ENCODE assay signal across 10 cellular contexts in the genomic region with DNA sequence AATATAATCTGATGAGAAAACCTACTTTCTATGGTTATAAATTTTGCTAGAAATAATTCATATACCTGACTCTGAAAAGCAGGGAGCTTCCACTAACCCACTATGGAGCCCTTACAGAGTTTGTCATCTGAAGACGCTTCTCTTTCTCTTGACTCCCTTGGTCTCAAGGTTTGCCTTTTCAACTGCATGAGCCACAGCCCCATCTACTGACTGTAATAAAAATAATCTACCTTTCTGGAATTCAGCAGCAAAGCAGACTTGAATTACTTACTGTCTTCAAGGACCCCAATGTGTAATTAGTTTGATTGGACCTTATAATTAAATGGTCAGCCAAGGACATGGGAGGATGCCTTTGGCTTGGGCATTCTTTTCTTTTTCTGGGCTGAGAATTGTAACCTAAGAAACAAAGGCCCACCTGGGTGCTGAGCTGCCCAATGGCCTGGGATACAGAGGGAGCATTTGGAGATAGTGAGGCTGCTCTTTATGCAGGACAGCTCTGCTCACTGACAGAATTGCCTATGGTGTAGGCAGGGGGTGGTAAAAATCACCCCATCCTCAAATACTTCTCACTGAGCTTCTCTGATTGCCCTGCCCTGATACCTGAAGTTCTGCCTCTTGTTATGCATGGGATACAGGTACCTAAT.
DNase-seq lines count a peak whose midpoint lies in the region; ATAC-seq and TF ChIP-seq lines count a peak whose summit lies in the region.
"Had no signal": no experiment of that assay in that cellular context is flagged by ENCODE, and none has a peak within 500 bp of the region (broad histone marks: within the 10 kb centered on the region; RNA-seq: fewer than 3 reads in every experiment).

No MANE protein-coding gene starts in this region.

- no peak overlapping the region for H2AFZ ChIP-seq in Loucy (ENCODE audit: low read length)

- H3K9ac ChIP-seq in Loucy (ENCODE audit: low read depth, low read length, poor library complexity, severe bottlenecking) (no peak overlapping the region), adipocyte (ENCODE audit: low read length) (no peak overlapping the region)

- no peak overlapping the region for H3K4me2 ChIP-seq in Loucy (ENCODE audit: low read depth, low read length, poor library complexity, severe bottlenecking)

- DNase-seq in COR-L47 (lab: John Stamatoyannopoulos, UW) (peak; percentile 51), adipocyte (ENCODE audit: low read depth) (peak; percentile 58), kidney epithelial cell (ENCODE audit: low read depth) (no peak)
- no peak for DNase-seq in stimulated activated CD8-positive, alpha-beta memory T cell treated with anti-CD3 and anti-CD28 coated beads, Interleukin-4, amount 100 ng/mL, for 48 hours
- DNase-seq in activated CD4-positive, CD25-positive, alpha-beta regulatory T cell treated with anti-CD3 and anti-CD28 coated beads, Interleukin-2, amount 50 U/mL, for 72 hours: no peak
- DNase-seq: central memory CD4-positive, alpha-beta T cell; stimulated activated naive CD8-positive, alpha-beta T cell treated with anti-CD3 and anti-CD28 coated beads, Interleukin-15, Interleukin-2, amounts not matched to agents 100 U/mL and 50 U/mL, for 24 hours had no signal

- no peaks in the 10 kb centered on the region for H3F3A ChIP-seq in Loucy (ENCODE audit: low read depth)

- H3K4me3 ChIP-seq in Loucy (ENCODE audit: low read length, poor library complexity, severe bottlenecking) (no peak overlapping the region), adipocyte (ENCODE audit: low read length) (no peak overlapping the region), kidney epithelial cell (ENCODE audit: low read depth, low read length) (no peak overlapping the region)

- ATAC-seq in HG02973 (IDR thresholded peaks at IDR 0.05; ENCODE audit: unreplicated experiment) (no peak), HG03280 (IDR thresholded peaks at IDR 0.05; ENCODE audit: unreplicated experiment) (no peak)
- ATAC-seq: stimulated activated naive CD8-positive, alpha-beta T cell treated with anti-CD3 and anti-CD28 coated beads, Interleukin-15, Interleukin-2, amounts not matched to agents 100 U/mL and 50 U/mL, for 24 hours had no signal

- TF ChIP-seq CTCF in Loucy (conservative IDR thresholded peaks at IDR 0.05; ENCODE audit: low read length) (peak; percentile 23; the same call in 1 of the 2 replicates), kidney epithelial cell (IDR thresholded peaks at IDR 0.05; ENCODE audit: insufficient read depth, low read length, poor library complexity, severe bottlenecking) (peak; percentile 29)

- H3K4me1 ChIP-seq in Loucy (ENCODE audit: insufficient read depth, low read length, poor library complexity, severe bottlenecking) (no peaks in the 10 kb centered on the region), adipocyte (ENCODE audit: control insufficient read depth, insufficient read depth, low read length) (peaks cover 13% of the 10 kb centered on the region)

- no peaks in the 10 kb centered on the region for H3K36me3 ChIP-seq in Loucy (ENCODE audit: insufficient read depth, low read length)
- H3K36me3 ChIP-seq in adipocyte (ENCODE audit: control insufficient read depth, insufficient read depth, low read length, severe bottlenecking): no peaks in the 10 kb centered on the region
- H3K36me3 ChIP-seq in kidney epithelial cell (ENCODE audit: control insufficient read depth, insufficient read depth, low read length): no peaks in the 10 kb centered on the region

- H3K79me2 ChIP-seq in Loucy (ENCODE audit: insufficient read depth, low read length): no peaks in the 10 kb centered on the region

- H3K9me3 ChIP-seq in Loucy (ENCODE audit: insufficient read depth, low read depth, low read length): no peaks in the 10 kb centered on the region
- peaks cover 6% of the 10 kb centered on the region for H3K9me3 ChIP-seq in adipocyte (ENCODE audit: control insufficient read depth, low read length)

- no peaks in the 10 kb centered on the region for H4K20me1 ChIP-seq in Loucy (ENCODE audit: insufficient read depth, low read length, poor library complexity, severe bottlenecking)

- H3K9me2 ChIP-seq in Loucy (replicated peaks; ENCODE audit: low read depth, low read length): no peaks in the 10 kb centered on the region

- H3K27me3 ChIP-seq in Loucy (ENCODE audit: insufficient read depth, low read length, poor library complexity, severe bottlenecking): no peaks in the 10 kb centered on the region
- H3K27me3 ChIP-seq in adipocyte (replicated peaks; ENCODE audit: control insufficient read depth, insufficient read depth, low read length): peaks cover 8% of the 10 kb centered on the region
- H3K27me3 ChIP-seq in kidney epithelial cell (ENCODE audit: control insufficient read depth, insufficient read depth, low read length): no peaks in the 10 kb centered on the region

Comparison
In these comparisons a context has a peak if more than half of its experiments do, and no peak if none do; other contexts are left out.
1. DNase-seq: peak in COR-L47 (single experiment) and adipocyte (single experiment); none in kidney epithelial cell (single experiment), stimulated activated CD8-positive, alpha-beta memory T cell treated with anti-CD3 and anti-CD28 coated beads, Interleukin-4, amount 100 ng/mL, for 48 hours (single experiment) and activated CD4-positive, CD25-positive, alpha-beta regulatory T cell treated with anti-CD3 and anti-CD28 coated beads, Interleukin-2, amount 50 U/mL, for 72 hours (single experiment).